8 cellular contexts compared by ENCODE assay signal in the genomic region with DNA sequence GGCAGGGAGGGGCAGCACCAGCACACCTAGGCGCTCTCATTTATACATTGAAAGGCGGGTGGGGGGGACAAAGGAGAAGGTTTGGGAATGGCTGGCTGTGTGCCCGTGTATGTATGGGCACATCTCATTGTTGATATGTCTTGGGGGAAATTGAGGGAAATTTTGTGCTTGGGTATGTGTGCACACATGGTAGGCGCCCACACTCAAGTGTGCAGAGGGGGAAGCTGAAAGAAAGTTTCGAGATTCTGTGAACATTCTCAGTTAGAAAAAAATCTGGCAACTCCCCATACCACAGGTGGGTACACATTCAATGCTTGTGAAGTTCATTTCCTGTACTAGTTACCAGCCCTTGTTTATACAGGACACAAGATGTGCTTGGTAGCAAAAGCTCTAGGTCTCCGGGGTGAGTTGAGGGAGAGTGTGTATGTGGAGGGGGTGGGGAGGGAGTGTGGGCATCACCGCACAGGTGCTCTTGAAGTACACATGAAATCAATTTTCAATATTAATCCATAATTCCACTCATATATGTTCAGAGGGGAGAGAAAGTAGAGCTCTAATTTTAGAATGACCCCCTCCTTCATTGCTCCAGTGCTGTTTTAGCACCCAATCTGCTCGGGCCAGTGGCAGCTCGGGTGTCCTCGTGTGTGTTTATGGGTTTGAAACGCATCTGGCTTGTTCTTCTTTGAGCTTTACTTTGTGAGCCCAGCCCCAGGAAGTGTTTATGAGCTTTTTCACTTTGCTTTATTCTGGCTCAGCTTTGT.
DNase-seq lines count a peak whose midpoint lies in the region; ATAC-seq and TF ChIP-seq lines count a peak whose summit lies in the region.

No MANE protein-coding gene starts in this region.

- CTCF ChIA-PET in activated CD4-positive, alpha-beta T cell treated with anti-CD3 and anti-CD28 coated beads for 36 hours (lab: Charles Lee), result interaction anchor here (0.7 to 1.8 kb wide), 4 partner anchors 11 to 337 kb away, joined by 3 to 9 read pairs (median 4); no protein-coding TSS in a partner anchor

- peak overlapping the region; percentile 60 for H3K27ac Mint-ChIP-seq in activated CD4-positive, alpha-beta T cell treated with anti-CD3 and anti-CD28 coated beads for 36 hours
- peak overlapping the region; percentile 78 for H3K27ac Mint-ChIP-seq in nephron progenitor cell

- H3K27me3 ChIP-seq in tibial artery, result no peaks in the 10 kb centered on the region

- no peak overlapping the region for H3K4me3 ChIP-seq in tibial artery

- no peaks in the 10 kb centered on the region for H3K36me3 ChIP-seq in tibial artery

- intact Hi-C loops in activated CD4-positive, alpha-beta T cell treated with anti-CD3 and anti-CD28 coated beads for 36 hours (cut with DNase I, micrococcal nuclease), result loop anchor here in 1 of 2 experiments (10.0 kb wide), 1 partner anchor 222 kb away; no protein-coding TSS in a partner anchor
- intact Hi-C loops in tibial artery (cut with DNase I; ENCODE audit: low total_unique reads), result loop anchor here (10.0 kb wide), 1 partner anchor 92 kb away; no protein-coding TSS in a partner anchor

- POLR2A ChIA-PET in activated CD4-positive, alpha-beta T cell treated with anti-CD3 and anti-CD28 coated beads for 36 hours (lab: Charles Lee), result interaction anchor here (0.6 to 1.3 kb wide), 3 partner anchors 16 to 623 kb away, joined by 3 to 4 read pairs (median 3); no protein-coding TSS in a partner anchor

- H3K27ac ChIP-seq in tibial artery, result no peak overlapping the region

- H3K9me3 Mint-ChIP-seq in activated CD4-positive, alpha-beta T cell treated with anti-CD3 and anti-CD28 coated beads for 36 hours (ENCODE audit: low read depth), result no peaks in the 10 kb centered on the region
- no peaks in the 10 kb centered on the region for H3K9me3 Mint-ChIP-seq in nephron progenitor cell

- peak; percentile 34 for DNase-seq in activated CD4-positive, alpha-beta T cell treated with anti-CD3 and anti-CD28 coated beads for 36 hours
- DNase-seq in activated CD4-positive, alpha-beta T cell treated with anti-CD3 and anti-CD28 coated beads for 1 hour, result no peak
- peak; percentile 33 for DNase-seq in activated naive CD4-positive, alpha-beta T cell treated with anti-CD3 and anti-CD28 coated beads, Interleukin-2, amount 50 U/mL, for 16 hours
- DNase-seq in nephron progenitor cell (no peak), tibial artery (no peak), epidermal melanocyte (ENCODE audit: insufficient read length, low spot score) (no peak)
- no peak for DNase-seq in NK-92 treated with Interleukin-12 subunit alpha and Interleukin-12 subunit beta, amount 100 ng/mL, for 24 hours (lab: John Stamatoyannopoulos, UW)

- H3K4me1 ChIP-seq in tibial artery, result peaks cover 0 to 49% (median 27%) of the 10 kb centered on the region in 4 donors

- no peaks in the 10 kb centered on the region for H3K27me3 Mint-ChIP-seq in activated CD4-positive, alpha-beta T cell treated with anti-CD3 and anti-CD28 coated beads for 36 hours
- no peaks in the 10 kb centered on the region for H3K27me3 Mint-ChIP-seq in nephron progenitor cell (ENCODE audit: low read depth, poor library complexity)

- no peaks in the 10 kb centered on the region for H3K36me3 Mint-ChIP-seq in activated CD4-positive, alpha-beta T cell treated with anti-CD3 and anti-CD28 coated beads for 36 hours (ENCODE audit: low read depth)
- no peaks in the 10 kb centered on the region for H3K36me3 Mint-ChIP-seq in nephron progenitor cell (ENCODE audit: low read depth)

- TF ChIP-seq CTCF in nephron progenitor cell (IDR thresholded peaks at IDR 0.05), result no peak
- TF ChIP-seq CTCF in tibial artery (IDR thresholded peaks at IDR 0.05), result no peak

- ATAC-seq in activated CD4-positive, alpha-beta T cell treated with anti-CD3 and anti-CD28 coated beads for 36 hours, result peak; percentile 78
- ATAC-seq in HG03135 (IDR thresholded peaks at IDR 0.05; ENCODE audit: unreplicated experiment), result peak; percentile 60

- H3K9me3 ChIP-seq in tibial artery, result no peaks in the 10 kb centered on the region

- peak overlapping the region; percentile 39 for H3K4me3 Mint-ChIP-seq in activated CD4-positive, alpha-beta T cell treated with anti-CD3 and anti-CD28 coated beads for 36 hours
- no peak overlapping the region for H3K4me3 Mint-ChIP-seq in nephron progenitor cell

- H3K4me1 Mint-ChIP-seq in activated CD4-positive, alpha-beta T cell treated with anti-CD3 and anti-CD28 coated beads for 36 hours, result peaks cover 46% of the 10 kb centered on the region
- H3K4me1 Mint-ChIP-seq in nephron progenitor cell, result peaks cover 82% of the 10 kb centered on the region

Comparison
In these comparisons a context has a peak if more than half of its experiments do, and no peak if none do; other contexts are left out.
1. DNase-seq: peak in activated CD4-positive, alpha-beta T cell treated with anti-CD3 and anti-CD28 coated beads for 36 hours (single experiment) and activated naive CD4-positive, alpha-beta T cell treated with anti-CD3 and anti-CD28 coated beads, Interleukin-2, amount 50 U/mL, for 16 hours (single experiment); none in activated CD4-positive, alpha-beta T cell treated with anti-CD3 and anti-CD28 coated beads for 1 hour (single experiment), nephron progenitor cell (single experiment), NK-92 treated with Interleukin-12 subunit alpha and Interleukin-12 subunit beta, amount 100 ng/mL, for 24 hours (single experiment), tibial artery (0 of 2) and epidermal melanocyte (single experiment).